ENCODE assay signal across 11 cellular contexts in genomic region chr1:68117416-68117815, GRCh38.
DNase-seq lines count a peak whose midpoint lies in the region; ATAC-seq, FAIRE-seq and TF ChIP-seq lines count a peak whose summit lies in the region.
"Had no signal": no experiment of that assay in that cellular context is flagged by ENCODE, and none has a peak within 500 bp of the region (broad histone marks: within the 10 kb centered on the region; RNA-seq: fewer than 3 reads in every experiment).

No MANE protein-coding gene starts in this region.

- H3K27ac Mint-ChIP-seq in T-helper 17 cell (no peak overlapping the region), neural progenitor cell (peak overlapping the region; percentile 40)
- H3K27ac Mint-ChIP-seq in activated CD4-positive, alpha-beta memory T cell treated with anti-CD3 and anti-CD28 coated beads, Interleukin-2, amount 10 ng/mL, durations not matched to agents 7 days and 5 days, result no peak overlapping the region
- H3K27ac Mint-ChIP-seq: HFFc6 had no signal

- no peaks in the 10 kb centered on the region for H3K36me3 Mint-ChIP-seq in T-helper 17 cell (ENCODE audit: low read depth)
- peaks cover 12% of the 10 kb centered on the region for H3K36me3 Mint-ChIP-seq in neural progenitor cell
- no peaks in the 10 kb centered on the region for H3K36me3 Mint-ChIP-seq in activated CD4-positive, alpha-beta memory T cell treated with anti-CD3 and anti-CD28 coated beads, Interleukin-2, amount 10 ng/mL, durations not matched to agents 7 days and 5 days (ENCODE audit: low read depth)

- WGBS in H1 (ENCODE audit: extremely low coverage in 1 of 2, insufficient coverage in 1 of 2, insufficient read length in 1 of 2, insufficient replicate concordance in 2 of 2, low coverage in 1 of 2, low lambda C conversion rate in 2 of 2, missing lambda C conversion rate in 1 of 2), 2 experiments, result 74% methylated on average over 10 of the region's 10 CpGs; no CpG with 5 or more reads in 1 of the 2 experiments
- WGBS in body of pancreas, 2 donors, result 74 to 80% methylated on average over 10 of the region's 10 CpGs

- H3K27me3 ChIP-seq in Loucy (ENCODE audit: insufficient read depth, low read length, poor library complexity, severe bottlenecking) (no peaks in the 10 kb centered on the region), H1 (replicated peaks in 1 of 4; ENCODE audit: control insufficient read depth in 3 of 4, extremely low read depth in 1 of 4, insufficient read depth in 3 of 4, low read length in 3 of 4) (no peaks in the 10 kb centered on the region), neural progenitor cell (no peaks in the 10 kb centered on the region), body of pancreas (no peaks in the 10 kb centered on the region)

- no peak overlapping the region for H3K14ac ChIP-seq in H1 (ENCODE audit: insufficient read length)

- POLR2A ChIA-PET in H1 (lab: Charles Lee; ENCODE audit: partially characterized antibody), result no interaction called here
- POLR2A ChIA-PET in activated CD4-positive, alpha-beta memory T cell treated with anti-CD3 and anti-CD28 coated beads, Interleukin-2, amount 10 ng/mL, durations not matched to agents 7 days and 5 days (lab: Charles Lee), result no interaction called here

- CTCF ChIA-PET in H1 (lab: Charles Lee; ENCODE audit: partially characterized antibody), result interaction anchor here (0.5 to 13.0 kb wide), 59 partner anchors 10 to 1622 kb away, joined by 3 to 202 read pairs (median 6); partner anchors contain the start of genes DEPDC1 and WLS
- CTCF ChIA-PET in activated CD4-positive, alpha-beta memory T cell treated with anti-CD3 and anti-CD28 coated beads, Interleukin-2, amount 10 ng/mL, durations not matched to agents 7 days and 5 days (lab: Charles Lee), result interaction anchor here (0.7 to 3.1 kb wide), 12 partner anchors 10 to 1687 kb away, joined by 3 to 16 read pairs (median 4); no protein-coding TSS in a partner anchor

- no peak for FAIRE-seq in H1 (lab: Jason Lieb, UNC)
- FAIRE-seq: GM12891, H54 had no signal

- H2BK5ac ChIP-seq in H1 (ENCODE audit: low read depth, low read length), result no peak overlapping the region

- ATAC-seq in T-helper 17 cell (no peak), body of pancreas (no peak)

- H3K79me2 ChIP-seq in Loucy (ENCODE audit: insufficient read depth, low read length) (no peaks in the 10 kb centered on the region), H1 (ENCODE audit: control insufficient read depth in 1 of 2, insufficient read depth in 2 of 2, low read length in 2 of 2) (no peaks in the 10 kb centered on the region), neural progenitor cell (ENCODE audit: low read depth) (no peaks in the 10 kb centered on the region)

- no peak overlapping the region for H3K23ac ChIP-seq in H1 (ENCODE audit: insufficient read length)

- H2AK5ac ChIP-seq in H1 (ENCODE audit: low read depth, low read length), result no peak overlapping the region

- peaks cover 4% of the 10 kb centered on the region for H3K4me1 Mint-ChIP-seq in T-helper 17 cell
- peaks cover 34% of the 10 kb centered on the region for H3K4me1 Mint-ChIP-seq in neural progenitor cell
- peaks cover 5% of the 10 kb centered on the region for H3K4me1 Mint-ChIP-seq in activated CD4-positive, alpha-beta memory T cell treated with anti-CD3 and anti-CD28 coated beads, Interleukin-2, amount 10 ng/mL, durations not matched to agents 7 days and 5 days

- no peak for TF ChIP-seq RAD21 in H1 (IDR thresholded peaks at IDR 0.05 in 1 of 2, conservative IDR thresholded peaks at IDR 0.05 in 1 of 2; ENCODE audit: low read depth in 2 of 2, low read length in 2 of 2)

- H3K79me1 ChIP-seq in H1 (ENCODE audit: low read depth, low read length), result no peaks in the 10 kb centered on the region

- no peak overlapping the region for H3K18ac ChIP-seq in H1 (ENCODE audit: extremely low read depth, low read length)

- H3K27me3 Mint-ChIP-seq in T-helper 17 cell (peaks cover 34% of the 10 kb centered on the region), neural progenitor cell (ENCODE audit: insufficient read depth, low read depth) (no peaks in the 10 kb centered on the region)
- peaks cover 1% of the 10 kb centered on the region for H3K27me3 Mint-ChIP-seq in activated CD4-positive, alpha-beta memory T cell treated with anti-CD3 and anti-CD28 coated beads, Interleukin-2, amount 10 ng/mL, durations not matched to agents 7 days and 5 days

- TF ChIP-seq POLR2A in H1 (IDR thresholded peaks at IDR 0.05; ENCODE audit: control extremely low read depth in 1 of 2, low read depth in 2 of 2, low read length in 2 of 2) (no peak), body of pancreas (IDR thresholded peaks at IDR 0.05) (no peak)

- no peak overlapping the region for H2BK120ac ChIP-seq in H1 (replicated peaks; ENCODE audit: low read depth, low read length)

- H2BK20ac ChIP-seq in H1 (ENCODE audit: low read length), result no peak overlapping the region

- H3K4me3 Mint-ChIP-seq in T-helper 17 cell (peak overlapping the region; percentile 50), neural progenitor cell (no peak overlapping the region)
- H3K4me3 Mint-ChIP-seq in activated CD4-positive, alpha-beta memory T cell treated with anti-CD3 and anti-CD28 coated beads, Interleukin-2, amount 10 ng/mL, durations not matched to agents 7 days and 5 days, result no peak overlapping the region
- H3K4me3 Mint-ChIP-seq: HFFc6 had no signal

- H2BK12ac ChIP-seq in H1 (ENCODE audit: low read depth, low read length), result no peak overlapping the region

- H2BK15ac ChIP-seq in H1 (ENCODE audit: low read length), result 0 out of 2 replicates have a peak overlapping the region, but pooled peaks have one; percentile 46

- intact Hi-C loops in body of pancreas (cut with DNase I), result no loop called here

- no peak for DNase-seq in T-helper 17 cell
- no peak for DNase-seq in H1 (ENCODE audit: low read depth in 1 of 2, low spot score in 2 of 2)
- no peak for DNase-seq in neural progenitor cell (ENCODE audit: low spot score)
- DNase-seq in body of pancreas, result no peak
- DNase-seq in activated CD4-positive, alpha-beta memory T cell treated with anti-CD3 and anti-CD28 coated beads, Interleukin-2, amount 10 ng/mL, durations not matched to agents 7 days and 5 days, result no peak
- DNase-seq in activated naive CD4-positive, alpha-beta T cell (lab: John Stamatoyannopoulos, UW), result no peak
- DNase-seq: GF-D8 had no signal

- TF ChIP-seq EP300 in H1 (IDR thresholded peaks at IDR 0.05; ENCODE audit: borderline replicate concordance in 1 of 2, low read depth in 2 of 2, low read length in 2 of 2), result no peak

- H3K9ac ChIP-seq in Loucy (ENCODE audit: low read depth, low read length, poor library complexity, severe bottlenecking), result no peak overlapping the region
- no peak overlapping the region for H3K9ac ChIP-seq in H1 (replicated peaks in 1 of 4; ENCODE audit: extremely low read depth in 1 of 4, low read depth in 3 of 4, low read length in 3 of 4)
- H3K9ac ChIP-seq in neural progenitor cell, result no peak overlapping the region

- no peak overlapping the region for H3K56ac ChIP-seq in H1 (replicated peaks; ENCODE audit: insufficient read length, low read depth, low read length)

- no peak overlapping the region for H3K27ac ChIP-seq in H1 (ENCODE audit: low read depth, low read length)
- H3K27ac ChIP-seq in neural progenitor cell, result no peak overlapping the region
- no peak overlapping the region for H3K27ac ChIP-seq in body of pancreas

- peak overlapping the region; percentile 67 for H3K4me3 ChIP-seq in Loucy (ENCODE audit: low read length, poor library complexity, severe bottlenecking)
- no peak overlapping the region for H3K4me3 ChIP-seq in H1 (ENCODE audit: extremely low read depth in 1 of 4, insufficient read depth in 2 of 4, low read depth in 3 of 4, low read length in 4 of 4)
- H3K4me3 ChIP-seq in neural progenitor cell, result no peak overlapping the region
- H3K4me3 ChIP-seq in body of pancreas, result no peak overlapping the region

- H4K20me1 ChIP-seq in Loucy (ENCODE audit: insufficient read depth, low read length, poor library complexity, severe bottlenecking) (no peaks in the 10 kb centered on the region), H1 (replicated peaks in 1 of 2; ENCODE audit: control insufficient read depth in 1 of 2, insufficient read depth in 2 of 2, low read length in 2 of 2) (no peaks in the 10 kb centered on the region), neural progenitor cell (ENCODE audit: low read depth) (no peaks in the 10 kb centered on the region)

- H3K4me1 ChIP-seq in Loucy (ENCODE audit: insufficient read depth, low read length, poor library complexity, severe bottlenecking), result peaks cover 5% of the 10 kb centered on the region
- peaks cover 0 to 2% (median 0%) of the 10 kb centered on the region in 4 experiments; a peak in 1 of 7 replicates for H3K4me1 ChIP-seq in H1 (replicated peaks in 1 of 4; ENCODE audit: control insufficient read depth in 3 of 4, insufficient read depth in 4 of 4, low read length in 3 of 4)
- H3K4me1 ChIP-seq in neural progenitor cell, result no peaks in the 10 kb centered on the region
- H3K4me1 ChIP-seq in body of pancreas, result peaks cover 4% of the 10 kb centered on the region

- H3K23me2 ChIP-seq in H1 (ENCODE audit: low read depth, low read length), result no peaks in the 10 kb centered on the region

- H3K36me3 ChIP-seq in Loucy (ENCODE audit: insufficient read depth, low read length), result no peaks in the 10 kb centered on the region
- H3K36me3 ChIP-seq in H1 (ENCODE audit: control insufficient read depth in 2 of 4, insufficient read depth in 4 of 4, low read length in 3 of 4), result no peaks in the 10 kb centered on the region
- H3K36me3 ChIP-seq in neural progenitor cell, result no peaks in the 10 kb centered on the region
- H3K36me3 ChIP-seq in body of pancreas (replicated peaks in 1 of 2; ENCODE audit: insufficient read depth in 1 of 2, low read depth in 2 of 2), result no peaks in the 10 kb centered on the region

- no peak overlapping the region for H4K5ac ChIP-seq in H1 (ENCODE audit: insufficient read length, low read depth, low read length)

- TF ChIP-seq CTCF in Loucy (conservative IDR thresholded peaks at IDR 0.05; ENCODE audit: low read length), result no peak
- TF ChIP-seq CTCF in H1 (IDR thresholded peaks at IDR 0.05; ENCODE audit: control extremely low read depth in 1 of 3, insufficient read depth in 1 of 3, low read depth in 1 of 3, low read length in 3 of 3), result no peak
- TF ChIP-seq CTCF in neural progenitor cell (IDR thresholded peaks at IDR 0.05), result no peak
- TF ChIP-seq CTCF in body of pancreas (IDR thresholded peaks at IDR 0.05), result no peak

- no peaks in the 10 kb centered on the region for H3K9me3 Mint-ChIP-seq in neural progenitor cell
- H3K9me3 Mint-ChIP-seq in activated CD4-positive, alpha-beta memory T cell treated with anti-CD3 and anti-CD28 coated beads, Interleukin-2, amount 10 ng/mL, durations not matched to agents 7 days and 5 days, result no peaks in the 10 kb centered on the region
- H3K9me3 Mint-ChIP-seq: HFFc6 had no signal

- peak overlapping the region; percentile 75 for H3K4me2 ChIP-seq in Loucy (ENCODE audit: low read depth, low read length, poor library complexity, severe bottlenecking)
- H3K4me2 ChIP-seq in H1 (ENCODE audit: insufficient read depth in 1 of 2, low read depth in 2 of 2, low read length in 2 of 2), result no peak overlapping the region
- no peak overlapping the region for H3K4me2 ChIP-seq in neural progenitor cell

- H3F3A ChIP-seq in Loucy (ENCODE audit: low read depth), result no peaks in the 10 kb centered on the region
- H3F3A ChIP-seq in neural progenitor cell (ENCODE audit: low read depth), result peaks cover 27% of the 10 kb centered on the region

- H3K9me2 ChIP-seq in Loucy (replicated peaks; ENCODE audit: low read depth, low read length), result no peaks in the 10 kb centered on the region

- H2AFZ ChIP-seq in Loucy (ENCODE audit: low read length), result peak overlapping the region; percentile 88
- no peak overlapping the region for H2AFZ ChIP-seq in H1 (ENCODE audit: low read length)
- H2AFZ ChIP-seq in neural progenitor cell (replicated peaks), result no peak overlapping the region

- no peak overlapping the region for H3K4ac ChIP-seq in H1 (replicated peaks; ENCODE audit: insufficient read length, low read depth, low read length)

- H3K9me3 ChIP-seq in Loucy (ENCODE audit: insufficient read depth, low read depth, low read length) (no peaks in the 10 kb centered on the region), T-helper 17 cell (ENCODE audit: control insufficient read depth, low read length, poor library complexity, severe bottlenecking) (no peaks in the 10 kb centered on the region), H1 (ENCODE audit: insufficient read depth in 2 of 2, low read depth in 1 of 2, low read length in 1 of 2) (no peaks in the 10 kb centered on the region), neural progenitor cell (ENCODE audit: low read depth) (no peaks in the 10 kb centered on the region), body of pancreas (no peaks in the 10 kb centered on the region)

- no peak overlapping the region for H4K91ac ChIP-seq in H1 (replicated peaks; ENCODE audit: insufficient read length, low read length)

- H4K8ac ChIP-seq in H1 (ENCODE audit: extremely low read depth, insufficient read depth, low read length), result no peak overlapping the region
